Comparison of ENCODE assay signal across 1 cellular context in genomic region chr19:2524840-2525723, GRCh38.
TF ChIP-seq lines count a peak whose summit lies in the region.

No MANE protein-coding gene starts in this region.

TF ChIP-seq in HEK293, 187 proteins besides CTCF, POLR2A, EP300 and RAD21 (continued from another document and continues in another):
- TF ChIP-seq, protein P1, sequence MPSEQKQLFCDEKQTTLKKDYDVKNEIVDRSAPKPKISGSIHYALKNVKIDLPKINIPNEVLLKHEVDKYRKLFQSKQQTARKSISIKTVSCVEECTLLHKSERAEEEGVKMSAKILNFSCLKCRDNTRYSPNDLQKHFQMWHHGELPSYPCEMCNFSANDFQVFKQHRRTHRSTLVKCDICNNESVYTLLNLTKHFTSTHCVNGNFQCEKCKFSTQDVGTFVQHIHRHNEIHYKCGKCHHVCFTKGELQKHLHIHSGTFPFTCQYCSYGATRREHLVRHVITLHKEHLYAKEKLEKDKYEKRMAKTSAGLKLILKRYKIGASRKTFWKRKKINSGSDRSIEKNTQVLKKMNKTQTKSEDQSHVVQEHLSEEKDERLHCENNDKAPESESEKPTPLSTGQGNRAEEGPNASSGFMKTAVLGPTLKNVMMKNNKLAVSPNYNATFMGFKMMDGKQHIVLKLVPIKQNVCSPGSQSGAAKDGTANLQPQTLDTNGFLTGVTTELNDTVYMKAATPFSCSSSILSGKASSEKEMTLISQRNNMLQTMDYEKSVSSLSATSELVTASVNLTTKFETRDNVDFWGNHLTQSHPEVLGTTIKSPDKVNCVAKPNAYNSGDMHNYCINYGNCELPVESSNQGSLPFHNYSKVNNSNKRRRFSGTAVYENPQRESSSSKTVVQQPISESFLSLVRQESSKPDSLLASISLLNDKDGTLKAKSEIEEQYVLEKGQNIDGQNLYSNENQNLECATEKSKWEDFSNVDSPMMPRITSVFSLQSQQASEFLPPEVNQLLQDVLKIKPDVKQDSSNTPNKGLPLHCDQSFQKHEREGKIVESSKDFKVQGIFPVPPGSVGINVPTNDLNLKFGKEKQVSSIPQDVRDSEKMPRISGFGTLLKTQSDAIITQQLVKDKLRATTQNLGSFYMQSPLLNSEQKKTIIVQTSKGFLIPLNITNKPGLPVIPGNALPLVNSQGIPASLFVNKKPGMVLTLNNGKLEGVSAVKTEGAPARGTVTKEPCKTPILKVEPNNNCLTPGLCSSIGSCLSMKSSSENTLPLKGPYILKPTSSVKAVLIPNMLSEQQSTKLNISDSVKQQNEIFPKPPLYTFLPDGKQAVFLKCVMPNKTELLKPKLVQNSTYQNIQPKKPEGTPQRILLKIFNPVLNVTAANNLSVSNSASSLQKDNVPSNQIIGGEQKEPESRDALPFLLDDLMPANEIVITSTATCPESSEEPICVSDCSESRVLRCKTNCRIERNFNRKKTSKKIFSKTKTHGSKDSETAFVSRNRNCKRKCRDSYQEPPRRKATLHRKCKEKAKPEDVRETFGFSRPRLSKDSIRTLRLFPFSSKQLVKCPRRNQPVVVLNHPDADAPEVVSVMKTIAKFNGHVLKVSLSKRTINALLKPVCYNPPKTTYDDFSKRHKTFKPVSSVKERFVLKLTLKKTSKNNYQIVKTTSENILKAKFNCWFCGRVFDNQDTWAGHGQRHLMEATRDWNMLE (tag by site-specific recombination; conservative IDR thresholded peaks at IDR 0.05; ENCODE audit: low read depth) = no peak
- peak; percentile 74 for TF ChIP-seq KLF8 (tag by site-specific recombination; IDR thresholded peaks at IDR 0.05)
- no peak for TF ChIP-seq GFI1B (tag by site-specific recombination; IDR thresholded peaks at IDR 0.05)
- TF ChIP-seq ZNF654 (tag by site-specific recombination; IDR thresholded peaks at IDR 0.05; ENCODE audit: low read depth) = no peak
- TF ChIP-seq OSR2 (tag by site-specific recombination; IDR thresholded peaks at IDR 0.05) = peak; percentile 83
- TF ChIP-seq TRIM28 (IDR thresholded peaks at IDR 0.05; ENCODE audit: borderline replicate concordance, low read length) = no peak
- peak; percentile 67 for TF ChIP-seq SP3 (tag by site-specific recombination; IDR thresholded peaks at IDR 0.05)
- TF ChIP-seq WT1 (tag by site-specific recombination; IDR thresholded peaks at IDR 0.05) = no peak; the same call in 1 of the 2 replicates
- no peak for TF ChIP-seq ZNF837 (tag by site-specific recombination; IDR thresholded peaks at IDR 0.05)
- TF ChIP-seq ZNF132 (tag by site-specific recombination; IDR thresholded peaks at IDR 0.05; ENCODE audit: borderline replicate concordance) = no peak
- peak; percentile 78; the same call in 1 of the 2 replicates for TF ChIP-seq INSM2 (tag by site-specific recombination; IDR thresholded peaks at IDR 0.05)
- TF ChIP-seq ZNF394 (tag by site-specific recombination; IDR thresholded peaks at IDR 0.05; ENCODE audit: borderline replicate concordance) = no peak
- TF ChIP-seq ZNF600 (tag by site-specific recombination; IDR thresholded peaks at IDR 0.05) = peak; percentile 90
- TF ChIP-seq ZNF664 (tag by site-specific recombination; IDR thresholded peaks at IDR 0.05) = no peak
- TF ChIP-seq ZNF391 (tag by site-specific recombination; IDR thresholded peaks at IDR 0.05; ENCODE audit: borderline replicate concordance, low read depth) = no peak
- TF ChIP-seq KLF10 (tag by site-specific recombination; IDR thresholded peaks at IDR 0.05) = peak; percentile 19; the same call in 1 of the 2 replicates
- peak; percentile 43; the same call in 1 of the 2 replicates for TF ChIP-seq ZNF76 (tag by site-specific recombination; IDR thresholded peaks at IDR 0.05; ENCODE audit: borderline replicate concordance, low read depth)
- TF ChIP-seq ZSCAN23 (tag by site-specific recombination; IDR thresholded peaks at IDR 0.05) = 0 out of 2 replicates have a peak, but pooled peaks have one; percentile 10
- TF ChIP-seq ZNF791 (tag by site-specific recombination; IDR thresholded peaks at IDR 0.05) = no peak
- peak; percentile 57 for TF ChIP-seq ZNF692 (tag by site-specific recombination; IDR thresholded peaks at IDR 0.05)
- TF ChIP-seq SP2 (tag by site-specific recombination; IDR thresholded peaks at IDR 0.05) = peak; percentile 47
- no peak for TF ChIP-seq ZNF350 (tag by site-specific recombination; IDR thresholded peaks at IDR 0.05)
- TF ChIP-seq ZNF248 (tag by site-specific recombination; IDR thresholded peaks at IDR 0.05) = no peak
- TF ChIP-seq, protein P2, sequence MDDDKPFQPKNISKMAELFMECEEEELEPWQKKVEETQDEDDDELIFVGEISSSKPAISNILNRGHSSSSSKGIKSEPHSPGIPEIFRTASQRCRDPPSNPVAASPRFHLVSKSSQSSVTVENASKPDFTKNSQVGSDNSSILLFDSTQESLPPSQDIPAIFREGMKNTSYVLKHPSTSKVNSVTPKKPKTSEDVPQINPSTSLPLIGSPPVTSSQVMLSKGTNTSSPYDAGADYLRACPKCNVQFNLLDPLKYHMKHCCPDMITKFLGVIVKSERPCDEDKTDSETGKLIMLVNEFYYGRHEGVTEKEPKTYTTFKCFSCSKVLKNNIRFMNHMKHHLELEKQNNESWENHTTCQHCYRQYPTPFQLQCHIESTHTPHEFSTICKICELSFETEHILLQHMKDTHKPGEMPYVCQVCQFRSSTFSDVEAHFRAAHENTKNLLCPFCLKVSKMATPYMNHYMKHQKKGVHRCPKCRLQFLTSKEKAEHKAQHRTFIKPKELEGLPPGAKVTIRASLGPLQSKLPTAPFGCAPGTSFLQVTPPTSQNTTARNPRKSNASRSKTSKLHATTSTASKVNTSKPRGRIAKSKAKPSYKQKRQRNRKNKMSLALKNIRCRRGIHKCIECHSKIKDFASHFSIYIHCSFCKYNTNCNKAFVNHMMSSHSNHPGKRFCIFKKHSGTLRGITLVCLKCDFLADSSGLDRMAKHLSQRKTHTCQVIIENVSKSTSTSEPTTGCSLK (tag by site-specific recombination; IDR thresholded peaks at IDR 0.05) = no peak
- TF ChIP-seq, protein P3, sequence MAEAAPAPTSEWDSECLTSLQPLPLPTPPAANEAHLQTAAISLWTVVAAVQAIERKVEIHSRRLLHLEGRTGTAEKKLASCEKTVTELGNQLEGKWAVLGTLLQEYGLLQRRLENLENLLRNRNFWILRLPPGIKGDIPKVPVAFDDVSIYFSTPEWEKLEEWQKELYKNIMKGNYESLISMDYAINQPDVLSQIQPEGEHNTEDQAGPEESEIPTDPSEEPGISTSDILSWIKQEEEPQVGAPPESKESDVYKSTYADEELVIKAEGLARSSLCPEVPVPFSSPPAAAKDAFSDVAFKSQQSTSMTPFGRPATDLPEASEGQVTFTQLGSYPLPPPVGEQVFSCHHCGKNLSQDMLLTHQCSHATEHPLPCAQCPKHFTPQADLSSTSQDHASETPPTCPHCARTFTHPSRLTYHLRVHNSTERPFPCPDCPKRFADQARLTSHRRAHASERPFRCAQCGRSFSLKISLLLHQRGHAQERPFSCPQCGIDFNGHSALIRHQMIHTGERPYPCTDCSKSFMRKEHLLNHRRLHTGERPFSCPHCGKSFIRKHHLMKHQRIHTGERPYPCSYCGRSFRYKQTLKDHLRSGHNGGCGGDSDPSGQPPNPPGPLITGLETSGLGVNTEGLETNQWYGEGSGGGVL (tag by site-specific recombination; IDR thresholded peaks at IDR 0.05) = peak; percentile 14; the same call in 1 of the 2 replicates
- TF ChIP-seq, protein P4, sequence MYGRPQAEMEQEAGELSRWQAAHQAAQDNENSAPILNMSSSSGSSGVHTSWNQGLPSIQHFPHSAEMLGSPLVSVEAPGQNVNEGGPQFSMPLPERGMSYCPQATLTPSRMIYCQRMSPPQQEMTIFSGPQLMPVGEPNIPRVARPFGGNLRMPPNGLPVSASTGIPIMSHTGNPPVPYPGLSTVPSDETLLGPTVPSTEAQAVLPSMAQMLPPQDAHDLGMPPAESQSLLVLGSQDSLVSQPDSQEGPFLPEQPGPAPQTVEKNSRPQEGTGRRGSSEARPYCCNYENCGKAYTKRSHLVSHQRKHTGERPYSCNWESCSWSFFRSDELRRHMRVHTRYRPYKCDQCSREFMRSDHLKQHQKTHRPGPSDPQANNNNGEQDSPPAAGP (tag by site-specific recombination; IDR thresholded peaks at IDR 0.05) = peak; percentile 88; the same call in 1 of the 2 replicates
- TF ChIP-seq, protein P5, sequence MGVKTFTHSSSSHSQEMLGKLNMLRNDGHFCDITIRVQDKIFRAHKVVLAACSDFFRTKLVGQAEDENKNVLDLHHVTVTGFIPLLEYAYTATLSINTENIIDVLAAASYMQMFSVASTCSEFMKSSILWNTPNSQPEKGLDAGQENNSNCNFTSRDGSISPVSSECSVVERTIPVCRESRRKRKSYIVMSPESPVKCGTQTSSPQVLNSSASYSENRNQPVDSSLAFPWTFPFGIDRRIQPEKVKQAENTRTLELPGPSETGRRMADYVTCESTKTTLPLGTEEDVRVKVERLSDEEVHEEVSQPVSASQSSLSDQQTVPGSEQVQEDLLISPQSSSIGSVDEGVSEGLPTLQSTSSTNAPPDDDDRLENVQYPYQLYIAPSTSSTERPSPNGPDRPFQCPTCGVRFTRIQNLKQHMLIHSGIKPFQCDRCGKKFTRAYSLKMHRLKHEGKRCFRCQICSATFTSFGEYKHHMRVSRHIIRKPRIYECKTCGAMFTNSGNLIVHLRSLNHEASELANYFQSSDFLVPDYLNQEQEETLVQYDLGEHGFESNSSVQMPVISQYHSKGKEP (tag by site-specific recombination; IDR thresholded peaks at IDR 0.05) = peak; percentile 39; the same call in 1 of the 2 replicates
- no peak for TF ChIP-seq ZSCAN16 (tag by site-specific recombination; IDR thresholded peaks at IDR 0.05)
- no peak for TF ChIP-seq ZNF670 (tag by site-specific recombination; IDR thresholded peaks at IDR 0.05; ENCODE audit: low read depth)
- TF ChIP-seq ZNF488 (tag by site-specific recombination; IDR thresholded peaks at IDR 0.05) = peak; percentile 54; the same call in 1 of the 2 replicates
- peak; percentile 64; the same call in 1 of the 2 replicates for TF ChIP-seq ZNF2 (tag by site-specific recombination; IDR thresholded peaks at IDR 0.05)
- TF ChIP-seq ZNF335 (tag by site-specific recombination; conservative IDR thresholded peaks at IDR 0.05) = peak; percentile 97
- TF ChIP-seq ZNF792 (tag by site-specific recombination; IDR thresholded peaks at IDR 0.05) = no peak
- no peak for TF ChIP-seq ZFP3 (tag by site-specific recombination; IDR thresholded peaks at IDR 0.05; ENCODE audit: low read depth)
- no peak for TF ChIP-seq ZNF529 (tag by site-specific recombination; IDR thresholded peaks at IDR 0.05; ENCODE audit: insufficient replicate concordance)
- TF ChIP-seq ZBTB20 (tag by site-specific recombination; IDR thresholded peaks at IDR 0.05) = peak; percentile 67
- no peak; the same call in 1 of the 2 replicates for TF ChIP-seq ZNF768 (tag by site-specific recombination; IDR thresholded peaks at IDR 0.05)
- peak; percentile 31; the same call in 1 of the 2 replicates for TF ChIP-seq ZNF777 (tag by site-specific recombination; IDR thresholded peaks at IDR 0.05; ENCODE audit: borderline replicate concordance)
- peak; percentile 78 for TF ChIP-seq ZNF324 (tag by site-specific recombination; IDR thresholded peaks at IDR 0.05)
- TF ChIP-seq ZNF112 (tag by site-specific recombination; IDR thresholded peaks at IDR 0.05) = no peak
- no peak for TF ChIP-seq ZNF549 (tag by site-specific recombination; IDR thresholded peaks at IDR 0.05)
- TF ChIP-seq GLIS1 (tag by site-specific recombination; IDR thresholded peaks at IDR 0.05) = peak; percentile 99
- TF ChIP-seq REST (tag by site-specific recombination; IDR thresholded peaks at IDR 0.05) = 0 out of 2 replicates have a peak, but pooled peaks have one; percentile 10
